27 cellular contexts compared by ENCODE assay signal in genomic region chr21:25297117-25297516, GRCh38.
"Had no signal": no experiment of that assay in that cellular context is flagged by ENCODE, and none has a peak within 500 bp of the region (broad histone marks: within the 10 kb centered on the region; RNA-seq: fewer than 3 reads in every experiment).

No MANE protein-coding gene starts in this region.

- H3K36me3 ChIP-seq: brain microvascular endothelial cell, neural progenitor cell, right atrium auricular region, tibial nerve, uterus had no signal

- ATAC-seq: left lobe of liver; natural killer cell; stimulated activated naive B cell treated with anti-CD40 and anti-IgM and Interleukin-4, amounts not matched to agents 10 μg/mL and 1 μg/mL and 100 μg/mL, for 72 hours had no signal

- H3K4me3 ChIP-seq: coronary artery, dorsolateral prefrontal cortex, lung, neural progenitor cell, right atrium auricular region, tibial nerve, uterus had no signal

- H3K9me3 ChIP-seq: right atrium auricular region, tibial nerve, uterus had no signal

- DNase-seq: activated CD4-positive, alpha-beta memory T cell treated with anti-CD3 and anti-CD28 coated beads, Interleukin-2, amount 10 ng/mL, durations not matched to agents 7 days and 5 days; activated CD4-positive, alpha-beta T cell treated with anti-CD3 and anti-CD28 coated beads, Interleukin-2, amount 10 ng/mL, durations not matched to agents 7 days and 5 days; activated CD4-positive, CD25-positive, alpha-beta regulatory T cell treated with anti-CD3 and anti-CD28 coated beads, Interleukin-2, amount 50 U/mL, for 72 hours; activated CD8-positive, alpha-beta memory T cell treated with anti-CD3 and anti-CD28 coated beads, Interleukin-2, amount 50 U/mL, for 48 hours; activated gamma-delta T cell; activated naive CD4-positive, alpha-beta T cell treated with anti-CD3 and anti-CD28 coated beads, Interleukin-2, amount 10 ng/mL, durations not matched to agents 7 days and 5 days; activated naive CD8-positive, alpha-beta T cell treated with anti-CD3 and anti-CD28 coated beads, Interleukin-2, amount 10 ng/mL, durations not matched to agents 7 days and 5 days; activated T-cell treated with anti-CD3 and anti-CD28 coated beads, Interleukin-2, amount 50 U/mL, for 24 hours; brain microvascular endothelial cell; dorsolateral prefrontal cortex; effector memory CD4-positive, alpha-beta T cell; kidney glomerular epithelial cell; mesendoderm; natural killer cell; occipital lobe; stimulated activated CD4-positive, alpha-beta T cell treated with anti-CD3 and anti-CD28 coated beads, Interleukin-15, amount 100 ng/mL, for 24 hours; stimulated activated CD4-positive, alpha-beta T cell treated with anti-CD3 and anti-CD28 coated beads, Interleukin-2, amount 100 ng/mL, for 24 hours; stimulated activated naive B cell treated with anti-CD40 and anti-IgM and Interleukin-4, amounts not matched to agents 10 μg/mL and 1 μg/mL and 100 μg/mL, for 72 hours; T1000; uterus had no signal

- H3K27ac ChIP-seq: brain microvascular endothelial cell, coronary artery, dorsolateral prefrontal cortex, neural progenitor cell, parathyroid adenoma, right atrium auricular region, tibial nerve, uterus had no signal

- H3K27me3 ChIP-seq: brain microvascular endothelial cell, dorsolateral prefrontal cortex, neural progenitor cell, right atrium auricular region, tibial nerve, uterus had no signal

- H3K4me1 ChIP-seq: parathyroid adenoma, right atrium auricular region, tibial nerve, uterus had no signal
